Comparison of ENCODE assay signal across 8 cellular contexts in genomic region chr1:39196244-39197215, GRCh38. TPM values are rescaled to one million over a fixed set of nuclear protein-coding genes. Genes with fewer than 3 reads are reported as not detected.
DNase-seq lines count a peak whose midpoint lies in the region; ATAC-seq, FAIRE-seq and TF ChIP-seq lines count a peak whose summit lies in the region.

No MANE protein-coding gene starts in this region.

- H3K4me3 ChIP-seq in NB4 (ENCODE audit: low read depth, low read length), result peak overlapping the region; percentile 22
- H3K4me3 ChIP-seq in fibroblast of the aortic adventitia (ENCODE audit: low read depth, low read length), result no peak overlapping the region
- H3K4me3 ChIP-seq in BE2C (ENCODE audit: low read depth, low read length), result no peak overlapping the region
- H3K4me3 ChIP-seq in right atrium auricular region, result no peak overlapping the region

- H3K27ac ChIP-seq in right atrium auricular region, result peak overlapping the region in 1 of 2 donors; percentile 33

- H3K9me3 ChIP-seq in BE2C (no peaks in the 10 kb centered on the region), right atrium auricular region (no peaks in the 10 kb centered on the region)

- no peaks in the 10 kb centered on the region for H3K27me3 Mint-ChIP-seq in activated CD8-positive, alpha-beta memory T cell treated with anti-CD3 and anti-CD28 coated beads, Interleukin-2, amount 10 ng/mL, durations not matched to agents 7 days and 5 days
- H3K27me3 Mint-ChIP-seq in stimulated activated naive CD8-positive, alpha-beta T cell treated with anti-CD3 and anti-CD28 coated beads, Interleukin-15, Interleukin-2, amounts not matched to agents 100 ng/mL and 50 ng/mL, for 24 hours, result no peaks in the 10 kb centered on the region

- H3K9me3 Mint-ChIP-seq in activated CD8-positive, alpha-beta memory T cell treated with anti-CD3 and anti-CD28 coated beads, Interleukin-2, amount 10 ng/mL, durations not matched to agents 7 days and 5 days (ENCODE audit: low read depth), result no peaks in the 10 kb centered on the region
- no peaks in the 10 kb centered on the region for H3K9me3 Mint-ChIP-seq in stimulated activated naive CD8-positive, alpha-beta T cell treated with anti-CD3 and anti-CD28 coated beads, Interleukin-15, Interleukin-2, amounts not matched to agents 100 ng/mL and 50 ng/mL, for 24 hours

- H3K4me3 Mint-ChIP-seq in activated CD8-positive, alpha-beta memory T cell treated with anti-CD3 and anti-CD28 coated beads, Interleukin-2, amount 10 ng/mL, durations not matched to agents 7 days and 5 days, result peak overlapping the region; percentile 63
- H3K4me3 Mint-ChIP-seq in stimulated activated naive CD8-positive, alpha-beta T cell treated with anti-CD3 and anti-CD28 coated beads, Interleukin-15, Interleukin-2, amounts not matched to agents 100 ng/mL and 50 ng/mL, for 24 hours, result peak overlapping the region; percentile 70

- H3K27ac Mint-ChIP-seq in activated CD8-positive, alpha-beta memory T cell treated with anti-CD3 and anti-CD28 coated beads, Interleukin-2, amount 10 ng/mL, durations not matched to agents 7 days and 5 days, result peak overlapping the region; percentile 99
- H3K27ac Mint-ChIP-seq in stimulated activated naive CD8-positive, alpha-beta T cell treated with anti-CD3 and anti-CD28 coated beads, Interleukin-15, Interleukin-2, amounts not matched to agents 100 ng/mL and 50 ng/mL, for 24 hours, result peak overlapping the region; percentile 94

- peaks cover 72% of the 10 kb centered on the region for H3K4me1 Mint-ChIP-seq in activated CD8-positive, alpha-beta memory T cell treated with anti-CD3 and anti-CD28 coated beads, Interleukin-2, amount 10 ng/mL, durations not matched to agents 7 days and 5 days
- H3K4me1 Mint-ChIP-seq in stimulated activated naive CD8-positive, alpha-beta T cell treated with anti-CD3 and anti-CD28 coated beads, Interleukin-15, Interleukin-2, amounts not matched to agents 100 ng/mL and 50 ng/mL, for 24 hours (ENCODE audit: low read depth), result peaks cover 79% of the 10 kb centered on the region

- H3K4me1 ChIP-seq in BE2C, result no peaks in the 10 kb centered on the region
- H3K4me1 ChIP-seq in right atrium auricular region, result peaks cover 0 to 48% of the 10 kb centered on the region in 2 donors

- TF ChIP-seq CTCF in NB4 (IDR thresholded peaks at IDR 0.05; ENCODE audit: low read depth, low read length) (no peak), fibroblast of the aortic adventitia (IDR thresholded peaks at IDR 0.05; ENCODE audit: insufficient read depth, low read length) (no peak), BE2C (IDR thresholded peaks at IDR 0.05; ENCODE audit: low read depth, low read length) (no peak), right atrium auricular region (IDR thresholded peaks at IDR 0.05) (no peak)

- no peaks in the 10 kb centered on the region for H3K36me3 Mint-ChIP-seq in activated CD8-positive, alpha-beta memory T cell treated with anti-CD3 and anti-CD28 coated beads, Interleukin-2, amount 10 ng/mL, durations not matched to agents 7 days and 5 days
- H3K36me3 Mint-ChIP-seq in stimulated activated naive CD8-positive, alpha-beta T cell treated with anti-CD3 and anti-CD28 coated beads, Interleukin-15, Interleukin-2, amounts not matched to agents 100 ng/mL and 50 ng/mL, for 24 hours (ENCODE audit: low read depth), result no peaks in the 10 kb centered on the region

- TF ChIP-seq POLR2A in NB4 (IDR thresholded peaks at IDR 0.05; ENCODE audit: extremely low read depth, insufficient read length), result no peak

- FAIRE-seq in GM19239 (lab: Jason Lieb, UNC), result peak; percentile 42

- CTCF ChIA-PET in activated CD8-positive, alpha-beta memory T cell treated with anti-CD3 and anti-CD28 coated beads, Interleukin-2, amount 10 ng/mL, durations not matched to agents 7 days and 5 days (lab: Charles Lee), result interaction anchor here (1.0 to 1.4 kb wide), 3 partner anchors 13 to 97 kb away, joined by 3 to 5 read pairs (median 4); no protein-coding TSS in a partner anchor

- peak; percentile 46 for ATAC-seq in activated CD8-positive, alpha-beta memory T cell treated with anti-CD3 and anti-CD28 coated beads, Interleukin-2, amount 10 ng/mL, durations not matched to agents 7 days and 5 days
- ATAC-seq in HG03039 (IDR thresholded peaks at IDR 0.05; ENCODE audit: unreplicated experiment), result no peak

- DNase-seq in GM19239 (ENCODE audit: insufficient read length, low spot score), result no peak
- peak; percentile 82 for DNase-seq in NB4 (ENCODE audit: low read depth)
- DNase-seq in activated CD8-positive, alpha-beta memory T cell treated with anti-CD3 and anti-CD28 coated beads, Interleukin-2, amount 10 ng/mL, durations not matched to agents 7 days and 5 days, result peak; percentile 83
- DNase-seq in fibroblast of the aortic adventitia (ENCODE audit: low read depth), result peak; percentile 72
- no peak for DNase-seq in BE2C
- DNase-seq in right atrium auricular region (ENCODE audit: low spot score), result no peak

- H3K36me3 ChIP-seq in BE2C, result no peaks in the 10 kb centered on the region
- no peaks in the 10 kb centered on the region for H3K36me3 ChIP-seq in right atrium auricular region

- no peaks in the 10 kb centered on the region for H3K27me3 ChIP-seq in BE2C
- H3K27me3 ChIP-seq in right atrium auricular region, result no peaks in the 10 kb centered on the region

RNA-seq across cellular contexts. Expression of gene MACF1, which starts 8.0 kb away (rescaled TPM):
- 100 to 1,000 TPM; 319 to 488 TPM for total RNA-seq in activated CD8-positive, alpha-beta memory T cell treated with anti-CD3 and anti-CD28 coated beads, Interleukin-2, amount 10 ng/mL, durations not matched to agents 7 days and 5 days
- total RNA-seq in fibroblast of the aortic adventitia (ENCODE audit: low replicate concordance) (284 and 368 TPM in 2 replicates), right atrium auricular region (100 to 1,000 TPM; 273 to 278 TPM)
- 24.3 TPM for polyA plus RNA-seq in BE2C (2012; ENCODE audit: insufficient read depth, insufficient read length, low read depth)

Comparison
In these comparisons a context has a peak if more than half of its experiments do, and no peak if none do; other contexts are left out.
1. DNase-seq: peak in NB4 (single experiment), activated CD8-positive, alpha-beta memory T cell treated with anti-CD3 and anti-CD28 coated beads, Interleukin-2, amount 10 ng/mL, durations not matched to agents 7 days and 5 days (single experiment) and fibroblast of the aortic adventitia (single experiment); none in GM19239 (single experiment), BE2C (single experiment) and right atrium auricular region (single experiment).